ENCODE assay signal across 17 cellular contexts in the genomic region with DNA sequence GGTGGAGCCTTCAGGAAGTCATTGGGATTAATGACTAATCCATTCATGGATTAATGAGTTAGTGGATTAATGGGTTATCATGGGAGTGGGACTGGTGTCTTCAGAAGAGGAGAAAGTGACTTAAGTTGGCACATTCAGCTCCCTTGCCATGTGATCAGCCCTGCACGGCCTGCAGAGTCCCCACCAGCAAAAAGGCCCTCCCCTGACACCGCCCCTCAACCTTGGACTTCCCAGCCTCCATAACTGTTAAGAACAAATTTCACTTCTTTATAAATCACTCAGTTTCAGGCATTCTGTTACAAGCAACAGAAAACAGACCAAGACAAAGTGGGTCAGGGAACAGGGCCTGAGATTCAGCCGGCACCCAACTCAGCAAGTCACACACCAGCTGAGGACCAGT.
"Had no signal": no experiment of that assay in that cellular context is flagged by ENCODE, and none has a peak within 500 bp of the region (broad histone marks: within the 10 kb centered on the region; RNA-seq: fewer than 3 reads in every experiment).

No MANE protein-coding gene starts in this region.

- H3K27ac Mint-ChIP-seq: activated naive CD8-positive, alpha-beta T cell treated with anti-CD3 and anti-CD28 coated beads, Interleukin-2, amount 10 ng/mL, durations not matched to agents 7 days and 5 days; endodermal cell; neural progenitor cell had no signal

- H3K4me3 Mint-ChIP-seq: activated naive CD8-positive, alpha-beta T cell treated with anti-CD3 and anti-CD28 coated beads, Interleukin-2, amount 10 ng/mL, durations not matched to agents 7 days and 5 days; endodermal cell; neural progenitor cell had no signal

- H3K9me3 Mint-ChIP-seq: activated naive CD8-positive, alpha-beta T cell treated with anti-CD3 and anti-CD28 coated beads, Interleukin-2, amount 10 ng/mL, durations not matched to agents 7 days and 5 days; endodermal cell had no signal

- H3K27ac ChIP-seq: ascending aorta, left lung, neural progenitor cell, SK-N-MC had no signal

- H3K4me1 ChIP-seq: left lung had no signal

- DNase-seq: activated CD4-positive, CD25-positive, alpha-beta regulatory T cell treated with anti-CD3 and anti-CD28 coated beads, Interleukin-2, amount 50 U/mL, for 72 hours; activated naive CD4-positive, alpha-beta T cell; activated naive CD8-positive, alpha-beta T cell treated with anti-CD3 and anti-CD28 coated beads, Interleukin-2, amount 10 ng/mL, durations not matched to agents 7 days and 5 days; endodermal cell; gastrocnemius medialis; left lung; mesendoderm; stimulated activated CD4-positive, alpha-beta T cell treated with anti-CD3 and anti-CD28 coated beads, Interleukin-15, amount 100 ng/mL, for 24 hours; stimulated activated CD4-positive, alpha-beta T cell treated with anti-CD3 and anti-CD28 coated beads, Interleukin-4, amount 100 ng/mL, for 1 hour; stimulated activated naive CD4-positive, alpha-beta T cell treated with Interleukin-2 at 50 U/mL for 16 hours; substantia nigra; transverse colon had no signal

- FAIRE-seq: islet of Langerhans had no signal

- H3K27me3 Mint-ChIP-seq: activated naive CD8-positive, alpha-beta T cell treated with anti-CD3 and anti-CD28 coated beads, Interleukin-2, amount 10 ng/mL, durations not matched to agents 7 days and 5 days had no signal

- ATAC-seq: gastrocnemius medialis, left lung had no signal

- H3K4me3 ChIP-seq: ascending aorta, dorsolateral prefrontal cortex, gastrocnemius medialis, left lung, neural progenitor cell, SK-N-MC, transverse colon had no signal

- H3K27me3 ChIP-seq: ascending aorta, dorsolateral prefrontal cortex, gastrocnemius medialis, left lung, neural progenitor cell, transverse colon had no signal

- H3K9me3 ChIP-seq: ascending aorta, gastrocnemius medialis, left lung, transverse colon had no signal

- H3K36me3 ChIP-seq: ascending aorta, gastrocnemius medialis, left lung, neural progenitor cell, transverse colon had no signal
